1 cellular context compared by ENCODE assay signal in genomic region chr7:99326408-99326782, GRCh38.
TF ChIP-seq lines count a peak whose summit lies in the region.

No MANE protein-coding gene starts in this region.

TF ChIP-seq in H1, 55 proteins besides CTCF, POLR2A, EP300 and RAD21:
- TF ChIP-seq SRF (IDR thresholded peaks at IDR 0.05; ENCODE audit: low read depth, low read length) (no peak), ZNF274 (IDR thresholded peaks at IDR 0.05; ENCODE audit: borderline replicate concordance, extremely low read depth, low read length) (no peak), KDM4A (IDR thresholded peaks at IDR 0.05; ENCODE audit: low read depth, low read length, severe bottlenecking) (peak; percentile 8)
- TF ChIP-seq, protein P1, sequence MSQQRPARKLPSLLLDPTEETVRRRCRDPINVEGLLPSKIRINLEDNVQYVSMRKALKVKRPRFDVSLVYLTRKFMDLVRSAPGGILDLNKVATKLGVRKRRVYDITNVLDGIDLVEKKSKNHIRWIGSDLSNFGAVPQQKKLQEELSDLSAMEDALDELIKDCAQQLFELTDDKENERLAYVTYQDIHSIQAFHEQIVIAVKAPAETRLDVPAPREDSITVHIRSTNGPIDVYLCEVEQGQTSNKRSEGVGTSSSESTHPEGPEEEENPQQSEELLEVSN (IDR thresholded peaks at IDR 0.05) = no peak
